Comparison of ENCODE assay signal across 10 cellular contexts in the genomic region with DNA sequence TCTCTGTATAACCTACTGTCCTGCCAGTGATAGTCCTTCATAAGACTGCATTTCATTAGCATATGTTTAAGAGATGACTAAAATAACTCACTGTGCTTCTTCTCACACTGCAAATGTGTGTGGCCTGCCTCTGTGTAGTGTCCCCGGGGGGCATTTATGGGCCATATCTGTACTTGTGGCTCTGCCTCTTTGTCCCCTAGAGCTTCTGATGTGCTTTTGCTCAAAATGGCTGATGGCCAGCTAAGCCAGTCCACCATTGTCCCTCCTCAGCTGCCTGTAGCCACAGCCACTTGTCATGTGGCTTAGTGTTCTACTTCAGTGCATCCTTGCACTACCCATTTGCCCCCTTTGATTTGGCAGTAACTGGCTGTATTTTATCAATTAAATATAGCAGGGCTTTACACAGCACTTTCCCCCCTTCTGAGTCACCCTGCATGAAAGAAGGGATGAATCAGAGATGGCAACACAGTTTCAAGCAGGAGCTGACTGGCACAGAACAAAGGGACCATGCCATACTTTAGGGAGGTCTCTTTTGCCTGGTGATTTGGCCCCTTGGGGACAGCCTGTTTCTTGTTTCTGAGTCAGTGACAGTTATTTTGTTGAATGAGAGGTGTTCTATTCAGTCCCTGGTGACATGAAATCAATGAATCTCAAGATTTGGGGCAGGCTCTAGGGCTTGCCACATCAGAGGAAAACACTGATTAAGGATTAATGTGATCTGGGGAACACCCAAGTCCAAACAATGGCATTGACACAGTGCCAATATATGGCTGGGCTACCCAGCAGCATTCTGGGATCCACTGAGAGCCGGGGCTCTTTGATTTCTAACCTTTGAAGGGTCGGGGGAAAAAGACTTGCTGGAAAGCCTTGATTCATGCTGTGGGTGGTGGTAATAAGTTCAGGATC.
DNase-seq lines count a peak whose midpoint lies in the region; ATAC-seq and TF ChIP-seq lines count a peak whose summit lies in the region.
"Had no signal": no experiment of that assay in that cellular context is flagged by ENCODE, and none has a peak within 500 bp of the region (broad histone marks: within the 10 kb centered on the region; RNA-seq: fewer than 3 reads in every experiment).

No MANE protein-coding gene starts in this region.

- no peak overlapping the region for H3K18ac ChIP-seq in mesendoderm (ENCODE audit: low read length)

- intact Hi-C loops in PC-9 (cut with micrococcal nuclease; ENCODE audit: unreplicated experiment), result no loop called here

- POLR2A ChIA-PET in PC-9 (lab: Charles Lee; ENCODE audit: unreplicated experiment), result no interaction called here

- H2BK15ac ChIP-seq in mesendoderm (replicated peaks; ENCODE audit: low read depth), result no peak overlapping the region

- no peaks in the 10 kb centered on the region for H3K9me2 ChIP-seq in GM23248 (ENCODE audit: insufficient read depth)
- H3K9me2 ChIP-seq in PC-9 (ENCODE audit: insufficient read depth), result no peaks in the 10 kb centered on the region

- H3K9ac ChIP-seq in GM23248 (no peak overlapping the region), mesendoderm (ENCODE audit: low read length) (no peak overlapping the region)

- peak; percentile 99 for ATAC-seq in foreskin keratinocyte
- ATAC-seq: gastrocnemius medialis had no signal

- H3K27me3 ChIP-seq in GM23248 (replicated peaks; ENCODE audit: insufficient read depth), result no peaks in the 10 kb centered on the region
- H3K27me3 ChIP-seq in PC-9 (ENCODE audit: insufficient read depth, low read depth), result no peaks in the 10 kb centered on the region
- peaks cover 6% of the 10 kb centered on the region for H3K27me3 ChIP-seq in foreskin keratinocyte
- H3K27me3 ChIP-seq in WERI-Rb-1 (ENCODE audit: insufficient read depth, low read depth, severe bottlenecking), result no peaks in the 10 kb centered on the region
- no peaks in the 10 kb centered on the region for H3K27me3 ChIP-seq in mesendoderm (ENCODE audit: insufficient read depth, low read length, poor library complexity)
- H3K27me3 ChIP-seq: gastrocnemius medialis had no signal

- H3K4me2 ChIP-seq in GM23248 (ENCODE audit: unreplicated experiment) (no peak overlapping the region), PC-9 (peak overlapping the region; percentile 46), mesendoderm (ENCODE audit: low read length) (no peak overlapping the region)

- no peaks in the 10 kb centered on the region for H3K9me3 ChIP-seq in GM23248 (ENCODE audit: low read depth)
- no peaks in the 10 kb centered on the region for H3K9me3 ChIP-seq in PC-9 (ENCODE audit: insufficient read depth, low read depth)
- no peaks in the 10 kb centered on the region for H3K9me3 ChIP-seq in WERI-Rb-1 (ENCODE audit: severe bottlenecking)
- H3K9me3 ChIP-seq: gastrocnemius medialis had no signal

- no TSS peak for BruUV-seq in PC-9 (replicated peaks; lab: Mats Ljungman, UMichigan)

- CTCF ChIA-PET in PC-9 (lab: Charles Lee), result no interaction called here

- H3F3A ChIP-seq in GM23248 (ENCODE audit: insufficient read depth) (no peaks in the 10 kb centered on the region), PC-9 (ENCODE audit: insufficient read depth, low read depth) (no peaks in the 10 kb centered on the region)

- H4K20me1 ChIP-seq in GM23248 (ENCODE audit: insufficient read depth), result no peaks in the 10 kb centered on the region
- no peaks in the 10 kb centered on the region for H4K20me1 ChIP-seq in PC-9 (ENCODE audit: insufficient read depth)

- in situ Hi-C loops in GM23248 (cut with MboI), result no loop called here

- H4K5ac ChIP-seq in mesendoderm (ENCODE audit: low read length), result no peak overlapping the region

- no peak overlapping the region for H3K4ac ChIP-seq in mesendoderm (ENCODE audit: low read depth, low read length)

- H3K27ac ChIP-seq in GM23248, result no peak overlapping the region
- 0 out of 2 replicates have a peak overlapping the region, but pooled peaks have one; percentile 43 for H3K27ac ChIP-seq in PC-9
- no peak overlapping the region for H3K27ac ChIP-seq in foreskin keratinocyte
- no peak overlapping the region for H3K27ac ChIP-seq in WERI-Rb-1
- no peak overlapping the region for H3K27ac ChIP-seq in mesendoderm (ENCODE audit: low read depth, low read length)

- no peak overlapping the region for H2AK5ac ChIP-seq in mesendoderm (ENCODE audit: low read length)

- H3K4me3 ChIP-seq in GM23248, result no peak overlapping the region
- H3K4me3 ChIP-seq in PC-9, result no peak overlapping the region
- H3K4me3 ChIP-seq in WERI-Rb-1 (ENCODE audit: low read depth, low read length), result no peak overlapping the region
- H3K4me3 ChIP-seq in mesendoderm (ENCODE audit: low read length), result no peak overlapping the region
- H3K4me3 ChIP-seq: gastrocnemius medialis had no signal

- H3K56ac ChIP-seq in mesendoderm (ENCODE audit: low read length), result no peak overlapping the region

- TF ChIP-seq CTCF in PC-9 (conservative IDR thresholded peaks at IDR 0.05) (no peak), foreskin keratinocyte (conservative IDR thresholded peaks at IDR 0.05) (no peak), WERI-Rb-1 (IDR thresholded peaks at IDR 0.05; ENCODE audit: low read depth, low read length) (no peak)

- H3K79me2 ChIP-seq in GM23248 (ENCODE audit: insufficient read depth) (no peaks in the 10 kb centered on the region), PC-9 (ENCODE audit: low read depth) (no peaks in the 10 kb centered on the region), mesendoderm (ENCODE audit: control insufficient read depth, insufficient read depth, low read length) (no peaks in the 10 kb centered on the region)

- no peak overlapping the region for H2BK120ac ChIP-seq in mesendoderm (ENCODE audit: low read depth, low read length)

- H2BK5ac ChIP-seq in mesendoderm (ENCODE audit: low read length), result no peak overlapping the region

- H2AFZ ChIP-seq in GM23248 (peak overlapping the region; percentile 23; the same call in 1 of the 2 replicates), PC-9 (0 out of 2 replicates have a peak overlapping the region, but pooled peaks have one; percentile 52)

- DNase-seq in A172 (ENCODE audit: low spot score) (peak; percentile 47), GM23248 (peak; percentile 88), PC-9 (peak in 1 of 2 experiments; percentile 45), foreskin keratinocyte (peak in 1 of 2 donors; percentile 56), WERI-Rb-1 (no peak), mesendoderm (no peak), OCI-M2 (lab: John Stamatoyannopoulos, UW; ENCODE audit: unreplicated experiment) (no peak), NCI-H1694 (lab: John Stamatoyannopoulos, UW) (no peak)
- DNase-seq: gastrocnemius medialis, naive B cell had no signal

- peaks cover 9% of the 10 kb centered on the region for H3K4me1 ChIP-seq in GM23248 (ENCODE audit: insufficient read depth)
- peaks cover 14% of the 10 kb centered on the region for H3K4me1 ChIP-seq in PC-9 (replicated peaks; ENCODE audit: insufficient read depth)
- no peaks in the 10 kb centered on the region for H3K4me1 ChIP-seq in foreskin keratinocyte
- no peaks in the 10 kb centered on the region for H3K4me1 ChIP-seq in mesendoderm (ENCODE audit: control insufficient read depth, low read depth, low read length)
- H3K4me1 ChIP-seq: gastrocnemius medialis had no signal

- H3K36me3 ChIP-seq in GM23248 (ENCODE audit: low read depth) (no peaks in the 10 kb centered on the region), PC-9 (ENCODE audit: low read depth) (no peaks in the 10 kb centered on the region), WERI-Rb-1 (no peaks in the 10 kb centered on the region), mesendoderm (ENCODE audit: control insufficient read depth, insufficient read depth, low read length) (no peaks in the 10 kb centered on the region)
- H3K36me3 ChIP-seq: gastrocnemius medialis had no signal

- WGBS in GM23248 (ENCODE audit: low coverage in 1 of 2, low lambda C conversion rate in 2 of 2, missing lambda C conversion rate in 2 of 2), 2 experiments, result 56 to 66% methylated on average over 3 of the region's 3 CpGs
- WGBS in mesendoderm (ENCODE audit: extremely low coverage, insufficient coverage, low lambda C conversion rate), result no CpG with 5 or more reads among the region's 3 CpGs

- H4K8ac ChIP-seq in mesendoderm (ENCODE audit: low read depth, low read length), result no peak overlapping the region

- H3K79me1 ChIP-seq in mesendoderm (ENCODE audit: low read length), result no peaks in the 10 kb centered on the region

- H3K23ac ChIP-seq in mesendoderm (ENCODE audit: low read length), result no peak overlapping the region

Comparison
In these comparisons a context has a peak if more than half of its experiments do, and no peak if none do; other contexts are left out.
1. DNase-seq: peak in A172 (single experiment) and GM23248 (single experiment); none in WERI-Rb-1 (single experiment), mesendoderm (single experiment), OCI-M2 (single experiment) and NCI-H1694 (single experiment).